Comparison of ENCODE assay signal across 23 cellular contexts in genomic region chr18:10776493-10776892, GRCh38.
"Had no signal": no experiment of that assay in that cellular context is flagged by ENCODE, and none has a peak within 500 bp of the region (broad histone marks: within the 10 kb centered on the region; RNA-seq: fewer than 3 reads in every experiment).

No MANE protein-coding gene starts in this region.

- H3K4me3 ChIP-seq: colonic mucosa, lung, ovary, psoas muscle, right lobe of liver, stomach, thyroid gland, vagina had no signal

- DNase-seq: colonic mucosa; effector CD8-positive, alpha-beta T cell; endodermal cell; foreskin melanocyte; head of caudate nucleus; kidney; natural killer cell; occipital lobe; ovary; posterior cingulate gyrus; psoas muscle; right lobe of liver; stimulated activated CD4-positive, alpha-beta T cell treated with anti-CD3 and anti-CD28 coated beads, Interleukin-2, amount 100 ng/mL, for 24 hours; stimulated activated CD4-positive, alpha-beta T cell treated with anti-CD3 and anti-CD28 coated beads, Interleukin-4, amount 100 ng/mL, for 24 hours; stimulated activated naive CD4-positive, alpha-beta T cell treated with Interleukin-2 at 50 U/mL for 16 hours; stomach; thyroid gland; trophoblast cell had no signal

- ATAC-seq: esophagus mucosa; natural killer cell; psoas muscle; right lobe of liver; stimulated activated effector memory CD8-positive, alpha-beta T cell treated with anti-CD3 and anti-CD28 coated beads, Interleukin-12 subunit alpha, Interleukin-12 subunit beta, amount 100 ng/mL, for 72 hours had no signal

- H3K27ac ChIP-seq: colonic mucosa, epithelial cell of prostate, ovary, psoas muscle, right lobe of liver, stomach, thyroid gland, vagina had no signal

- H3K9me3 ChIP-seq: colonic mucosa, ovary, psoas muscle, thyroid gland, vagina had no signal

- H3K36me3 ChIP-seq: colonic mucosa, ovary, right lobe of liver, stomach, thyroid gland, vagina had no signal

- H3K4me1 ChIP-seq: colonic mucosa, psoas muscle, right lobe of liver, stomach, thyroid gland, vagina had no signal

- H3K27me3 ChIP-seq: colonic mucosa, ovary, right lobe of liver, thyroid gland, vagina had no signal
